Comparison of ENCODE assay signal across 8 cellular contexts in the genomic region with DNA sequence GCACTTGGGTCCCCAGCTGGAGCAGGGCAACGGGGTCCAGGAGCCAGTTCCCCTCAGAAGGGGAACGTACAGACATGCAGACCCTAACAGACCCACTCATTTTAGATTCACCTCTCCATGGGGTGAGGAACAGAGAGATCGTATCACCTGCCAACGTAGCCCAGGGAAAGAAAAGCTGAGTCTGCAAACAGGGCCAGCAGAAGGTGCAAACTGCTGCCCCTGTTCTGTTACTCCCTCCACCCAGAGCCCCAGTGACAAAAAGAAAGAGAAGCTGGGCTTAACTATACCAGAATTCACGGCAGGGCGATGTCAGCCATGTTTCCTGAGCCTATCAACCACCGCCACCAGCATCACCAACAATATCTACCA. TPM values are rescaled to one million over a fixed set of nuclear protein-coding genes. Genes with fewer than 3 reads are reported as not detected.
DNase-seq lines count a peak whose midpoint lies in the region; ATAC-seq and TF ChIP-seq lines count a peak whose summit lies in the region.

No MANE protein-coding gene starts in this region.

- no peak for DNase-seq in activated T-cell treated with anti-CD3 and anti-CD28 coated beads, Interleukin-2, amount 50 U/mL, for 4 hours
- DNase-seq in activated T-cell treated with anti-CD3 and anti-CD28 coated beads for 4 hours (no peak), brain microvascular endothelial cell (no peak), mesendoderm (no peak), upper lobe of left lung (no peak), amygdala (lab: John Stamatoyannopoulos, UW) (no peak), NCI-H748 (lab: John Stamatoyannopoulos, UW; ENCODE audit: unreplicated experiment) (no peak)
- DNase-seq in stimulated activated naive CD4-positive, alpha-beta T cell (lab: John Stamatoyannopoulos, UW) = no peak

- no peak overlapping the region for H3K4me2 ChIP-seq in mesendoderm (ENCODE audit: low read length)

- H3K4me1 ChIP-seq in mesendoderm (ENCODE audit: control insufficient read depth, low read depth, low read length) = no peaks in the 10 kb centered on the region
- peaks cover 25 to 29% (median 26%) of the 10 kb centered on the region in 4 donors for H3K4me1 ChIP-seq in upper lobe of left lung

- H3K79me2 ChIP-seq in mesendoderm (ENCODE audit: control insufficient read depth, insufficient read depth, low read length) = no peaks in the 10 kb centered on the region

- H2BK15ac ChIP-seq in mesendoderm (replicated peaks; ENCODE audit: low read depth) = no peak overlapping the region

- H3K9ac ChIP-seq in mesendoderm (ENCODE audit: low read length) = peak overlapping the region; percentile 96

- peaks cover 32% of the 10 kb centered on the region for H3K4me1 Mint-ChIP-seq in activated T-cell treated with anti-CD3 and anti-CD28 coated beads, Interleukin-2, amount 50 U/mL, for 4 hours (ENCODE audit: low read depth)

- H3K36me3 ChIP-seq in brain microvascular endothelial cell (replicated peaks) (no peaks in the 10 kb centered on the region), mesendoderm (ENCODE audit: control insufficient read depth, insufficient read depth, low read length) (no peaks in the 10 kb centered on the region), upper lobe of left lung (peaks cover 0 to 2% (median under 1%) of the 10 kb centered on the region in 4 donors)

- H3K9me3 Mint-ChIP-seq in activated T-cell treated with anti-CD3 and anti-CD28 coated beads, Interleukin-2, amount 50 U/mL, for 4 hours = no peaks in the 10 kb centered on the region

- H3K18ac ChIP-seq in mesendoderm (ENCODE audit: low read length) = no peak overlapping the region

- peak overlapping the region; percentile 96 for H3K56ac ChIP-seq in mesendoderm (ENCODE audit: low read length)

- peak overlapping the region; percentile 83 for H3K4me3 Mint-ChIP-seq in activated T-cell treated with anti-CD3 and anti-CD28 coated beads, Interleukin-2, amount 50 U/mL, for 4 hours

- peak overlapping the region; percentile 72 for H3K4me3 ChIP-seq in brain microvascular endothelial cell (ENCODE audit: low read depth, low read length)
- H3K4me3 ChIP-seq in mesendoderm (ENCODE audit: low read length) = no peak overlapping the region
- H3K4me3 ChIP-seq in upper lobe of left lung = peak overlapping the region in 3 of 4 donors; percentile 79 to 96 (median 86)

- peaks cover 3% of the 10 kb centered on the region for H3K27me3 Mint-ChIP-seq in activated T-cell treated with anti-CD3 and anti-CD28 coated beads, Interleukin-2, amount 50 U/mL, for 4 hours (ENCODE audit: low read depth)

- no peak overlapping the region for H4K5ac ChIP-seq in mesendoderm (ENCODE audit: low read length)

- H2AK5ac ChIP-seq in mesendoderm (ENCODE audit: low read length) = no peak overlapping the region

- no peak for TF ChIP-seq EP300 in upper lobe of left lung (IDR thresholded peaks at IDR 0.05)

- no CpG with 5 or more reads among the region's 7 CpGs for WGBS in mesendoderm (ENCODE audit: extremely low coverage, insufficient coverage, low lambda C conversion rate)
- 77 to 86% methylated on average over 7 of the region's 7 CpGs for WGBS in upper lobe of left lung, 2 donors

- no peaks in the 10 kb centered on the region for H3K9me3 ChIP-seq in upper lobe of left lung

- no peak for TF ChIP-seq POLR2A in upper lobe of left lung (IDR thresholded peaks at IDR 0.05)

- no peak overlapping the region for H3K23ac ChIP-seq in mesendoderm (ENCODE audit: low read length)

- no peak overlapping the region for H2BK120ac ChIP-seq in mesendoderm (ENCODE audit: low read depth, low read length)

- H3K79me1 ChIP-seq in mesendoderm (ENCODE audit: low read length) = no peaks in the 10 kb centered on the region

- H3K27ac ChIP-seq in brain microvascular endothelial cell (no peak overlapping the region), mesendoderm (ENCODE audit: low read depth, low read length) (no peak overlapping the region), upper lobe of left lung (peak overlapping the region; percentile 89 to 98 (median 92))

- H3K4ac ChIP-seq in mesendoderm (ENCODE audit: low read depth, low read length) = no peak overlapping the region

- in situ Hi-C loops in brain microvascular endothelial cell (cut with HindIII; ENCODE audit: low pct_ligation_motif_present, low sequenced_read_pairs) = no loop called here

- H2BK5ac ChIP-seq in mesendoderm (ENCODE audit: low read length) = no peak overlapping the region

- no peak overlapping the region for H4K8ac ChIP-seq in mesendoderm (ENCODE audit: low read depth, low read length)

- H3K27me3 ChIP-seq in brain microvascular endothelial cell (replicated peaks) (peaks cover 2% of the 10 kb centered on the region), mesendoderm (ENCODE audit: insufficient read depth, low read length, poor library complexity) (no peaks in the 10 kb centered on the region), upper lobe of left lung (no peaks in the 10 kb centered on the region)

- TF ChIP-seq CTCF in brain microvascular endothelial cell (IDR thresholded peaks at IDR 0.05; ENCODE audit: low read depth, low read length, missing control alignments) (no peak), upper lobe of left lung (IDR thresholded peaks at IDR 0.05) (no peak)

- ATAC-seq in activated T-cell treated with anti-CD3 and anti-CD28 coated beads, Interleukin-2, amount 50 U/mL, for 4 hours = no peak
- no peak for ATAC-seq in upper lobe of left lung (ENCODE audit: low FRiP score in 2 of 2)

- no peaks in the 10 kb centered on the region for H3K36me3 Mint-ChIP-seq in activated T-cell treated with anti-CD3 and anti-CD28 coated beads, Interleukin-2, amount 50 U/mL, for 4 hours (ENCODE audit: insufficient read depth)

RNA-seq across cellular contexts. Expression of a gene that starts 0.8 kb away (rescaled TPM):
- 1 to 10 TPM; 6.0 to 6.7 (median 6.3) TPM for total RNA-seq in activated T-cell treated with anti-CD3 and anti-CD28 coated beads, Interleukin-2, amount 50 U/mL, for 4 hours
- polyA plus RNA-seq in mesendoderm (2013, experiment 1 of 2) = 4.5 TPM
- polyA plus RNA-seq in mesendoderm (2013, experiment 2 of 2) = 5.0 TPM
- total RNA-seq in upper lobe of left lung = 10 to 100 TPM; 41.0 to 45.8 (median 42.7) TPM

RNA-seq across cellular contexts. Expression of a gene that starts 15.2 kb away (rescaled TPM):
- under 1 TPM in 2 of 3 donors, not detected in 1; 0.03 to 0.05 TPM for total RNA-seq in activated T-cell treated with anti-CD3 and anti-CD28 coated beads, Interleukin-2, amount 50 U/mL, for 4 hours
- polyA plus RNA-seq in mesendoderm (2013, experiment 1 of 2) = 0.03 TPM
- 0.01 TPM for polyA plus RNA-seq in mesendoderm (2013, experiment 2 of 2)
- total RNA-seq in upper lobe of left lung = 1 to 10 TPM in 1 of 6 donors, under 1 TPM in 5; under 0.01 to 1.8 (median 0.44) TPM

Comparison
In these comparisons a context has a peak if more than half of its experiments do, and no peak if none do; other contexts are left out.
1. H3K27ac ChIP-seq: peak in upper lobe of left lung (4 of 4); none in brain microvascular endothelial cell (single experiment) and mesendoderm (single experiment).
2. RNA of a gene that starts 0.8 kb away (total RNA-seq): 41.0 to 45.8 TPM in upper lobe of left lung; 6.0 to 6.7 TPM in activated T-cell treated with anti-CD3 and anti-CD28 coated beads, Interleukin-2, amount 50 U/mL, for 4 hours; every median in the first group is over 4 times any median in the second.